Comparison of ENCODE assay signal across 8 cellular contexts in genomic region chr20:2914160-2914559, GRCh38. TPM values are rescaled to one million over a fixed set of nuclear protein-coding genes. Genes with fewer than 3 reads are reported as not detected.
DNase-seq lines count a peak whose midpoint lies in the region; ATAC-seq and TF ChIP-seq lines count a peak whose summit lies in the region.

No MANE protein-coding gene starts in this region.

- H3K27me3 ChIP-seq in esophagus squamous epithelium = no peaks in the 10 kb centered on the region
- no peaks in the 10 kb centered on the region for H3K27me3 ChIP-seq in smooth muscle cell (ENCODE audit: low read depth)

- peak; percentile 34 for DNase-seq in DMS53 treated with DMSO at 0.1 percent for 48 hours (lab: John Stamatoyannopoulos, UW; ENCODE audit: unreplicated experiment)
- peak; percentile 35 for DNase-seq in KBM-7
- peak; percentile 49 for DNase-seq in SW480 (ENCODE audit: low spot score)
- DNase-seq in left kidney (ENCODE audit: low read depth, low spot score) = peak; percentile 37
- DNase-seq in SHP77 treated with DMSO at 0.1 percent for 48 hours (lab: John Stamatoyannopoulos, UW) = no peak
- no peak for DNase-seq in esophagus squamous epithelium (lab: John Stamatoyannopoulos, UW)
- DNase-seq in smooth muscle cell (lab: John Stamatoyannopoulos, UW; ENCODE audit: unreplicated experiment) = no peak

- no peaks in the 10 kb centered on the region for H3K9me3 ChIP-seq in esophagus squamous epithelium
- H3K9me3 ChIP-seq in smooth muscle cell (replicated peaks; ENCODE audit: low read depth) = no peaks in the 10 kb centered on the region

- no peak for ATAC-seq in GM18498 (IDR thresholded peaks at IDR 0.05; ENCODE audit: unreplicated experiment)

- no peak overlapping the region for H3K4me2 ChIP-seq in smooth muscle cell

- H2AFZ ChIP-seq in smooth muscle cell (ENCODE audit: low read depth) = no peak overlapping the region

- H3K4me3 ChIP-seq in esophagus squamous epithelium (no peak overlapping the region), smooth muscle cell (no peak overlapping the region)

- no peak overlapping the region for H3K9ac ChIP-seq in smooth muscle cell (ENCODE audit: low read depth)

- no peak overlapping the region for H3K27ac ChIP-seq in esophagus squamous epithelium
- H3K27ac ChIP-seq in smooth muscle cell (ENCODE audit: low read depth) = no peak overlapping the region

- peaks cover 73% of the 10 kb centered on the region for H4K20me1 ChIP-seq in smooth muscle cell (ENCODE audit: low read depth)

- H3F3A ChIP-seq in smooth muscle cell (ENCODE audit: low read depth) = no peaks in the 10 kb centered on the region

- H3K79me2 ChIP-seq in smooth muscle cell (ENCODE audit: low read depth) = peaks cover 25% of the 10 kb centered on the region

- H3K4me1 ChIP-seq in esophagus squamous epithelium (no peaks in the 10 kb centered on the region), smooth muscle cell (ENCODE audit: low read depth) (no peaks in the 10 kb centered on the region)

- TF ChIP-seq CTCF in esophagus squamous epithelium (IDR thresholded peaks at IDR 0.05) = peak in 1 of 6 experiments; percentile 26
- TF ChIP-seq CTCF in smooth muscle cell (IDR thresholded peaks at IDR 0.05; ENCODE audit: borderline replicate concordance, insufficient read depth, poor library complexity, severe bottlenecking) = no peak

- intact Hi-C loops in esophagus squamous epithelium (cut with DNase I) = no loop called here

- H3K36me3 ChIP-seq in esophagus squamous epithelium (peaks cover 0 to 3% (median 0%) of the 10 kb centered on the region in 3 donors), smooth muscle cell (ENCODE audit: low read depth) (no peaks in the 10 kb centered on the region)

- in situ Hi-C loops in KBM-7 (cut with MboI; ENCODE audit: low pct_unique_long_range_greater_than_20kb, low sequenced_read_pairs) = no loop called here

- TF ChIP-seq POLR2A in esophagus squamous epithelium (IDR thresholded peaks at IDR 0.05) = no peak

RNA-seq across cellular contexts. Expression of gene PTPRA, which starts 40.9 kb away (rescaled TPM):
- total RNA-seq in esophagus squamous epithelium (10 to 100 TPM; 26.2 to 53.7 (median 42.4) TPM), smooth muscle cell (48.9 and 66.1 TPM in 2 replicates)
- 35.3 and 38.4 TPM in 2 replicates for polyA plus RNA-seq in smooth muscle cell

Comparison
In these comparisons a context has a peak if more than half of its experiments do, and no peak if none do; other contexts are left out.
1. DNase-seq: peak in DMS53 treated with DMSO at 0.1 percent for 48 hours (single experiment), KBM-7 (single experiment), SW480 (single experiment) and left kidney (single experiment); none in SHP77 treated with DMSO at 0.1 percent for 48 hours (single experiment), esophagus squamous epithelium (single experiment) and smooth muscle cell (single experiment).